8 cellular contexts compared by ENCODE assay signal in the genomic region with DNA sequence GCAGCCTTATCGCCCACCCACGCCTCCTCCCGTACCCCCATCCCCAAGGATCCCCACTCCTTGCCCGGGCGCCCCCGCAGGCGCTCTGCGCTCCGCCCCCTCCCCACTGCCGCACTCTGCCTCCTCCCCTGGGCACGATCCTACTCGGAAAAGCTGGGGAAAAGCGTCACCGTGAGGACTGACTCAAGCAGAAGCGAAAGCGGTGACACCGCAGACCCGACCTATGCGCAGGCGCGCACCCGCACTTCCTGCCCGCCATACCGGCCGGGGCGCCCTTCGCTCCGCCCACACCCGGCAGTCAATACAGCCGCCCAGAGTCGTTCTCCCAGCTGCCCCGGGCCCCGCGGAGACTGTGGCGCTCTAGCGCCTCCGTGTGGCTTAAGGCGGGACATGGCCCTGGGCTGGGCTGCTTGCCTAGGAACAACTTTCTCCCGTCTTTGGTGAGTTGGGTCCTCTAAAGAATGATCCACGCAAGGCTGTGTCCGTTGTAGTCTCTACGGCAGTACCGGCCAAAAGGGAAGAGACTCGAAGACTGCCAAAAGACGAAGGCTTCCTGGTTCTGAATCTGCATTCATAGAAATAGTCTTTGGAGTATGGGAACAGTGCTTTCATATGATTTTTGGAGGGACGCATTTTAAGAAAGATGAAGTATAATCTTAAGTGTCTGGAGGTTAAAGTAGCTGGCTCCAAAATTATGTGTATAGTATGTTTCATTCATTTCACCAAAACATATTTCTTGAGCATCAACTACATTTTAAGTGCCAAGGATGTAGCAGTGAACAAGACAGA.
DNase-seq lines count a peak whose midpoint lies in the region; ATAC-seq and TF ChIP-seq lines count a peak whose summit lies in the region.

A gene (minus strand): TSS at position 207 of the 789 bp plus-strand sequence. CDS start 7,432 bp downstream, outside the sequence.

- no peaks in the 10 kb centered on the region for H3K9me3 Mint-ChIP-seq in central memory CD8-positive, alpha-beta T cell

- peak; percentile 99 for TF ChIP-seq CTCF in AG09309 (IDR thresholded peaks at IDR 0.05; ENCODE audit: control insufficient read depth, insufficient read depth, low read depth, low read length, missing control alignments)

- H3K4me3 ChIP-seq in AG09309 (ENCODE audit: control insufficient read depth, low read depth, low read length): peak within 1 kb of the TSS; percentile 71

- ATAC-seq in GM18909 (IDR thresholded peaks at IDR 0.05; ENCODE audit: poor library complexity, unreplicated experiment): peak; percentile 95
- ATAC-seq in HG03196 (IDR thresholded peaks at IDR 0.05; ENCODE audit: unreplicated experiment): peak; percentile 97
- ATAC-seq in central memory CD8-positive, alpha-beta T cell (replicated peaks; ENCODE audit: extremely low read depth, poor library complexity, severe bottlenecking): peak; percentile 91

- peaks cover 8% of the 10 kb centered on the region for H3K27me3 Mint-ChIP-seq in central memory CD8-positive, alpha-beta T cell

- DNase-seq in AG09309 (ENCODE audit: low read depth): peak; percentile 88
- peak; percentile 96 for DNase-seq in NCI-H345 (lab: John Stamatoyannopoulos, UW)
- DNase-seq in activated CD4-positive, CD25-positive, alpha-beta regulatory T cell (lab: John Stamatoyannopoulos, UW): peak; percentile 94 to 98 (median 97)
- peak; percentile 95 to 96 for DNase-seq in central memory CD8-positive, alpha-beta T cell (ENCODE audit: low spot score in 2 of 2)
- DNase-seq in iris pigment epithelial cell (ENCODE audit: low read depth): peak; percentile 96
- DNase-seq in stimulated activated CD4-positive, alpha-beta T cell treated with anti-CD3 and anti-CD28 coated beads, Interleukin-12 subunit alpha, Interleukin-12 subunit beta, amount 100 ng/mL, for 48 hours (ENCODE audit: low read depth in 2 of 3, low spot score in 1 of 3): peak; percentile 95 to 97 (median 96)

- peaks cover 21% of the 10 kb centered on the region for H3K4me1 Mint-ChIP-seq in central memory CD8-positive, alpha-beta T cell

- H3K27ac Mint-ChIP-seq in central memory CD8-positive, alpha-beta T cell (ENCODE audit: low read depth): peak within 1 kb of the TSS; percentile 96

- peak within 1 kb of the TSS; percentile 86 for H3K4me3 Mint-ChIP-seq in central memory CD8-positive, alpha-beta T cell

- peaks cover 12% of the 10 kb centered on the region for H3K36me3 Mint-ChIP-seq in central memory CD8-positive, alpha-beta T cell (ENCODE audit: insufficient read depth)

Comparison
In these comparisons a context has a peak if more than half of its experiments do, and no peak if none do; other contexts are left out.
1. Peak in every context shown above with its lines: DNase-seq, ATAC-seq and H3K4me3 ChIP-seq.